In genomic region chr10:94108200-94108599, GRCh38 we compare ENCODE assay signal across 17 cellular contexts.
DNase-seq lines count a peak whose midpoint lies in the region; ATAC-seq, FAIRE-seq and TF ChIP-seq lines count a peak whose summit lies in the region.
"Had no signal": no experiment of that assay in that cellular context is flagged by ENCODE, and none has a peak within 500 bp of the region (broad histone marks: within the 10 kb centered on the region; RNA-seq: fewer than 3 reads in every experiment).

No MANE protein-coding gene starts in this region.

- H3K4me3 Mint-ChIP-seq in stimulated activated memory B cell treated with anti-CD40 and anti-IgM and Interleukin-4, amounts not matched to agents 10 μg/mL and 1 μg/mL and 100 μg/mL, for 72 hours: no peak overlapping the region
- H3K4me3 Mint-ChIP-seq: activated CD4-positive, alpha-beta T cell treated with anti-CD3 and anti-CD28 coated beads, Interleukin-2, amount 10 ng/mL, durations not matched to agents 24 days and 14 days; activated naive CD8-positive, alpha-beta T cell treated with anti-CD3 and anti-CD28 coated beads, Interleukin-2, amount 10 ng/mL, durations not matched to agents 7 days and 5 days; CD4-positive, CD25-positive, alpha-beta regulatory T cell had no signal

- no peaks in the 10 kb centered on the region for H3K27me3 Mint-ChIP-seq in stimulated activated memory B cell treated with anti-CD40 and anti-IgM and Interleukin-4, amounts not matched to agents 10 μg/mL and 1 μg/mL and 100 μg/mL, for 72 hours
- H3K27me3 Mint-ChIP-seq: CD4-positive, CD25-positive, alpha-beta regulatory T cell had no signal

- no peaks in the 10 kb centered on the region for H3K4me1 Mint-ChIP-seq in stimulated activated memory B cell treated with anti-CD40 and anti-IgM and Interleukin-4, amounts not matched to agents 10 μg/mL and 1 μg/mL and 100 μg/mL, for 72 hours
- H3K4me1 Mint-ChIP-seq: activated CD4-positive, alpha-beta T cell treated with anti-CD3 and anti-CD28 coated beads, Interleukin-2, amount 10 ng/mL, durations not matched to agents 24 days and 14 days; activated naive CD8-positive, alpha-beta T cell treated with anti-CD3 and anti-CD28 coated beads, Interleukin-2, amount 10 ng/mL, durations not matched to agents 7 days and 5 days; CD4-positive, CD25-positive, alpha-beta regulatory T cell had no signal

- no peaks in the 10 kb centered on the region for H3K36me3 Mint-ChIP-seq in activated naive CD4-positive, alpha-beta T cell treated with anti-CD3 and anti-CD28 coated beads, Interleukin-2, amount 50 U/mL, for 72 hours
- H3K36me3 Mint-ChIP-seq in stimulated activated memory B cell treated with anti-CD40 and anti-IgM and Interleukin-4, amounts not matched to agents 10 μg/mL and 1 μg/mL and 100 μg/mL, for 72 hours: no peaks in the 10 kb centered on the region
- H3K36me3 Mint-ChIP-seq: activated naive CD8-positive, alpha-beta T cell treated with anti-CD3 and anti-CD28 coated beads, Interleukin-2, amount 10 ng/mL, durations not matched to agents 7 days and 5 days; CD4-positive, CD25-positive, alpha-beta regulatory T cell had no signal

- peak in 1 of 2 donors; percentile 4 for DNase-seq in activated naive CD4-positive, alpha-beta T cell treated with anti-CD3 and anti-CD28 coated beads, Interleukin-2, amount 50 U/mL, for 72 hours (ENCODE audit: low spot score in 2 of 2)
- DNase-seq in activated naive CD4-positive, alpha-beta T cell (lab: John Stamatoyannopoulos, UW): no peak
- peak; percentile 92 for DNase-seq in RCC 7860 (ENCODE audit: low spot score)
- peak; percentile 91 for DNase-seq in fibroblast of mammary gland (ENCODE audit: low read depth)
- no peak for DNase-seq in NCI-H526 (lab: John Stamatoyannopoulos, UW)
- DNase-seq in ecto neural progenitor cell (ENCODE audit: low spot score): no peak
- DNase-seq: activated CD4-positive, alpha-beta T cell treated with anti-CD3 and anti-CD28 coated beads, Interleukin-2, amount 10 ng/mL, durations not matched to agents 24 days and 14 days; activated naive CD8-positive, alpha-beta T cell treated with anti-CD3 and anti-CD28 coated beads, Interleukin-2, amount 10 ng/mL, durations not matched to agents 7 days and 5 days; CD4-positive, CD25-positive, alpha-beta regulatory T cell; effector CD4-positive, alpha-beta T cell; NCI-H1417 treated with DMSO at 0.1 percent for 48 hours; NCI-H69; posterior cingulate gyrus; stimulated activated naive CD4-positive, alpha-beta T cell treated with Interleukin-2 at 50 U/mL for 16 hours had no signal

- H3K4me3 ChIP-seq in fibroblast of mammary gland (ENCODE audit: control insufficient read depth, low read depth, low read length): no peak overlapping the region
- H3K4me3 ChIP-seq: SJSA1 had no signal

- H3K27ac Mint-ChIP-seq in activated naive CD4-positive, alpha-beta T cell treated with anti-CD3 and anti-CD28 coated beads, Interleukin-2, amount 50 U/mL, for 72 hours: no peak overlapping the region
- H3K27ac Mint-ChIP-seq in stimulated activated memory B cell treated with anti-CD40 and anti-IgM and Interleukin-4, amounts not matched to agents 10 μg/mL and 1 μg/mL and 100 μg/mL, for 72 hours: no peak overlapping the region
- H3K27ac Mint-ChIP-seq: activated CD4-positive, alpha-beta T cell treated with anti-CD3 and anti-CD28 coated beads, Interleukin-2, amount 10 ng/mL, durations not matched to agents 24 days and 14 days; activated naive CD8-positive, alpha-beta T cell treated with anti-CD3 and anti-CD28 coated beads, Interleukin-2, amount 10 ng/mL, durations not matched to agents 7 days and 5 days; CD4-positive, CD25-positive, alpha-beta regulatory T cell had no signal

- no peak for TF ChIP-seq CTCF in fibroblast of mammary gland (conservative IDR thresholded peaks at IDR 0.05; ENCODE audit: control insufficient read depth, insufficient read depth, low read depth, low read length)

- peak; percentile 47 to 92 for ATAC-seq in activated naive CD4-positive, alpha-beta T cell treated with anti-CD3 and anti-CD28 coated beads, Interleukin-2, amount 50 U/mL, for 72 hours
- ATAC-seq in stimulated activated memory B cell treated with anti-CD40 and anti-IgM and Interleukin-4, amounts not matched to agents 10 μg/mL and 1 μg/mL and 100 μg/mL, for 72 hours: peak; percentile 41
- ATAC-seq in HG03280 (IDR thresholded peaks at IDR 0.05; ENCODE audit: unreplicated experiment): no peak

- peak; percentile 88 for FAIRE-seq in RCC 7860 (lab: Jason Lieb, UNC)

- no peaks in the 10 kb centered on the region for H3K9me3 Mint-ChIP-seq in activated naive CD4-positive, alpha-beta T cell treated with anti-CD3 and anti-CD28 coated beads, Interleukin-2, amount 50 U/mL, for 72 hours
- no peaks in the 10 kb centered on the region for H3K9me3 Mint-ChIP-seq in stimulated activated memory B cell treated with anti-CD40 and anti-IgM and Interleukin-4, amounts not matched to agents 10 μg/mL and 1 μg/mL and 100 μg/mL, for 72 hours
- H3K9me3 Mint-ChIP-seq: activated CD4-positive, alpha-beta T cell treated with anti-CD3 and anti-CD28 coated beads, Interleukin-2, amount 10 ng/mL, durations not matched to agents 24 days and 14 days; activated naive CD8-positive, alpha-beta T cell treated with anti-CD3 and anti-CD28 coated beads, Interleukin-2, amount 10 ng/mL, durations not matched to agents 7 days and 5 days had no signal

Comparison
In these comparisons a context has a peak if more than half of its experiments do, and no peak if none do; other contexts are left out.
1. DNase-seq: peak in RCC 7860 (single experiment) and fibroblast of mammary gland (single experiment); none in activated naive CD4-positive, alpha-beta T cell (0 of 4), NCI-H526 (0 of 2) and ecto neural progenitor cell (single experiment).